In genomic region chr1:9404117-9404516, GRCh38 we compare ENCODE assay signal across 1 cellular context.
TF ChIP-seq lines count a peak whose summit lies in the region.

No MANE protein-coding gene starts in this region.

TF ChIP-seq in HCT116, 20 proteins besides CTCF, POLR2A, EP300 and RAD21 (continued from another document):
- no peak for TF ChIP-seq EGR1 (IDR thresholded peaks at IDR 0.05; ENCODE audit: low read depth)
- no peak for TF ChIP-seq MAX (IDR thresholded peaks at IDR 0.05)
- TF ChIP-seq CEBPB (IDR thresholded peaks at IDR 0.05; ENCODE audit: low read depth): no peak
- no peak for TF ChIP-seq SIN3A (IDR thresholded peaks at IDR 0.05; ENCODE audit: low read depth)
- TF ChIP-seq ATF3 (IDR thresholded peaks at IDR 0.05): no peak
- no peak for TF ChIP-seq EZH2phosphoT487 (IDR thresholded peaks at IDR 0.05; ENCODE audit: borderline replicate concordance)
- TF ChIP-seq SP1 (IDR thresholded peaks at IDR 0.05; ENCODE audit: low read depth): no peak
- no peak for TF ChIP-seq TCF7L2 (IDR thresholded peaks at IDR 0.05; ENCODE audit: borderline replicate concordance, extremely low read depth, insufficient read depth, insufficient read length)
- TF ChIP-seq JUND (IDR thresholded peaks at IDR 0.05): no peak
TF ChIP-seq in HCT116: peak in this region for 0.
